In the genomic region with DNA sequence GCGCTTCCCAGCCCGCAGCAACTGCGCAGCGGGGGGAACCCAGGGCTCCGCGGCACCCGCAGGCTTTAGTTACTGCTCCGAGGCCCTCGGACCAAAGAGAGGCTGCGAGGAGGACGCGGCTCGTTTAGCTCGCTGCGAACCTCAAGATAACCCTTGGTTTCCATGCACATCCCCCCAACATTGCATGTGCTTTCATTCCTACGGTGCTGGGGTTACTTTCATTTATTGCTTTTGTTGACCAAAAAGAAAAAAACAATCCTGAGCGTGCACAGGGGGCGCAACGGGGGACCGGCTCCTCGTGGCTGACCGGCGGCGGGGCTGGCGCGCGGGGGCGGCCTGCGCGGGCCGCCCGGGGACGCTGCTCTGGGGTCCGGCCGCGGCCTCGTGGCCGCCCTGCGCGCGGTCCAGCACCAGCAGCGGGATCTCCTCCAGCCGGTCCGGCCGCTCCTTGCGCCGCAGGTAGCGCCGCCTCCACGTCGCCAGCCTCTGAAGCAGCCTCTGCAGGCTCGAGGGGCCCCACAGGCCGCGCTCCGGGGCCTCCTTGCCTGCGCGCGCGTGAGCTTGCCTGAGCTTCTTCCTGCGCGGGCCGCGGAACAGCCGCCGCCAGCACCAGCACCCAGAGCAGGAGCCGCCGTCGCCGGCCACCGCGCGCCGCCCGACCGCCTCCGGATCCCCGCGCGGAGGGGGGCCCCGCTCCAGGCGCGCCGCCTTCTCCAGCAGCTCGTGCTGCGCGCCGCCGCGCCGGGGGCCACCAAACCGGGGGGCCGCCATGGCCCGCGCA, we compare ENCODE assay signal across 8 cellular contexts.
DNase-seq lines count a peak whose midpoint lies in the region; ATAC-seq and TF ChIP-seq lines count a peak whose summit lies in the region.

No MANE protein-coding gene starts in this region.

- H3K27me3 Mint-ChIP-seq in activated naive CD4-positive, alpha-beta T cell treated with anti-CD3 and anti-CD28 coated beads for 36 hours (ENCODE audit: low read depth): peaks cover 22% of the 10 kb centered on the region
- peaks cover 9% of the 10 kb centered on the region for H3K27me3 Mint-ChIP-seq in neural progenitor cell (ENCODE audit: insufficient read depth, low read depth)

- no peaks in the 10 kb centered on the region for H3K9me3 ChIP-seq in neural progenitor cell (ENCODE audit: low read depth)

- no peak overlapping the region for H3K9ac ChIP-seq in neural progenitor cell

- H3K36me3 ChIP-seq in neural progenitor cell: no peaks in the 10 kb centered on the region

- H3K27me3 ChIP-seq in neural progenitor cell: peaks cover 27% of the 10 kb centered on the region

- peak overlapping the region; percentile 35 for H3K4me3 ChIP-seq in NB4 (ENCODE audit: low read depth, low read length)
- H3K4me3 ChIP-seq in neural progenitor cell: peak overlapping the region; percentile 35

- H3K4me1 ChIP-seq in neural progenitor cell: no peaks in the 10 kb centered on the region

- H3K9me3 Mint-ChIP-seq in activated naive CD4-positive, alpha-beta T cell treated with anti-CD3 and anti-CD28 coated beads for 36 hours: no peaks in the 10 kb centered on the region
- peaks cover 14% of the 10 kb centered on the region for H3K9me3 Mint-ChIP-seq in neural progenitor cell

- H4K20me1 ChIP-seq in neural progenitor cell (ENCODE audit: low read depth): no peaks in the 10 kb centered on the region

- TF ChIP-seq CTCF in GM10266 (IDR thresholded peaks at IDR 0.05; ENCODE audit: control insufficient read depth, insufficient read depth, low read depth, missing control alignments): no peak
- no peak for TF ChIP-seq CTCF in NB4 (IDR thresholded peaks at IDR 0.05; ENCODE audit: low read depth, low read length)
- no peak for TF ChIP-seq CTCF in neural progenitor cell (IDR thresholded peaks at IDR 0.05)

- CTCF ChIA-PET in activated naive CD4-positive, alpha-beta T cell treated with anti-CD3 and anti-CD28 coated beads for 36 hours (lab: Charles Lee): interaction anchor here (0.7 to 2.5 kb wide), 2 partner anchors 74 to 126 kb away, joined by 4 to 11 read pairs; no protein-coding TSS in a partner anchor

- intact Hi-C loops in activated naive CD4-positive, alpha-beta T cell treated with anti-CD3 and anti-CD28 coated beads for 36 hours (cut with micrococcal nuclease): no loop called here

- no peaks in the 10 kb centered on the region for H3K79me2 ChIP-seq in neural progenitor cell (ENCODE audit: low read depth)

- H3K4me1 Mint-ChIP-seq in activated naive CD4-positive, alpha-beta T cell treated with anti-CD3 and anti-CD28 coated beads for 36 hours (ENCODE audit: low read depth): peaks cover 9% of the 10 kb centered on the region
- H3K4me1 Mint-ChIP-seq in neural progenitor cell: peaks cover 16% of the 10 kb centered on the region

- H3K36me3 Mint-ChIP-seq in activated naive CD4-positive, alpha-beta T cell treated with anti-CD3 and anti-CD28 coated beads for 36 hours (ENCODE audit: low read depth): no peaks in the 10 kb centered on the region
- H3K36me3 Mint-ChIP-seq in neural progenitor cell: peaks cover 3% of the 10 kb centered on the region

- H3K27ac ChIP-seq in neural progenitor cell: no peak overlapping the region

- TF ChIP-seq POLR2A in NB4 (IDR thresholded peaks at IDR 0.05; ENCODE audit: extremely low read depth, insufficient read length): no peak

- DNase-seq in GM10266 (ENCODE audit: extremely low spot score) (peak; percentile 49), NB4 (ENCODE audit: low read depth) (peak; percentile 62), glomerular endothelial cell (ENCODE audit: extremely low read depth, low read depth, low spot score) (peak; percentile 7), neural progenitor cell (ENCODE audit: low spot score) (peak; percentile 63), T-helper 9 cell (no peak)
- DNase-seq in activated naive CD4-positive, alpha-beta T cell treated with anti-CD3 and anti-CD28 coated beads for 36 hours: peak; percentile 36

- H3K4me2 ChIP-seq in neural progenitor cell: peak overlapping the region; percentile 79

- no peak overlapping the region for H3K27ac Mint-ChIP-seq in activated naive CD4-positive, alpha-beta T cell treated with anti-CD3 and anti-CD28 coated beads for 36 hours
- H3K27ac Mint-ChIP-seq in neural progenitor cell: no peak overlapping the region

- H3K4me3 Mint-ChIP-seq in activated naive CD4-positive, alpha-beta T cell treated with anti-CD3 and anti-CD28 coated beads for 36 hours: peak overlapping the region; percentile 78
- H3K4me3 Mint-ChIP-seq in neural progenitor cell: peak overlapping the region; percentile 77

- ATAC-seq in HG03025 (IDR thresholded peaks at IDR 0.05; ENCODE audit: low FRiP score, unreplicated experiment) (no peak), GM21528 (IDR thresholded peaks at IDR 0.05; ENCODE audit: low FRiP score, unreplicated experiment) (no peak)

- H3F3A ChIP-seq in neural progenitor cell (ENCODE audit: low read depth): peaks cover 30% of the 10 kb centered on the region

- H2AFZ ChIP-seq in neural progenitor cell (replicated peaks): peak overlapping the region; percentile 87
